In genomic region chr1:31731049-31731565, GRCh38 we compare ENCODE assay signal across 23 cellular contexts.
"Had no signal": no experiment of that assay in that cellular context is flagged by ENCODE, and none has a peak within 500 bp of the region (broad histone marks: within the 10 kb centered on the region; RNA-seq: fewer than 3 reads in every experiment).

No MANE protein-coding gene starts in this region.

- H3K4me2 ChIP-seq: neural progenitor cell had no signal

- ATAC-seq: natural killer cell; pancreas; right cardiac atrium; stimulated activated effector memory CD8-positive, alpha-beta T cell treated with anti-CD3 and anti-CD28 coated beads, Interleukin-12 subunit alpha, Interleukin-12 subunit beta, amount 100 ng/mL, for 72 hours had no signal

- H3K27me3 ChIP-seq: neural progenitor cell, pancreas, sigmoid colon, spleen, suprapubic skin, tibial nerve, uterus had no signal

- H2AFZ ChIP-seq: neural progenitor cell had no signal

- H3K27ac ChIP-seq: left ventricle myocardium inferior, neural progenitor cell, pancreas, prostate gland, sigmoid colon, spleen, suprapubic skin, tibial nerve, uterus had no signal

- DNase-seq: hypothalamus; immature natural killer cell; islet precursor cell; left ventricle myocardium inferior; mesendoderm; naive B cell; natural killer cell; nephron progenitor cell; pancreas; retina; sigmoid colon; small intestine; spleen; stimulated activated CD4-positive, alpha-beta T cell treated with anti-CD3 and anti-CD28 coated beads, Interleukin-4, amount 100 ng/mL, for 24 hours; stimulated activated naive CD4-positive, alpha-beta T cell; uterus had no signal

- H3K9me3 ChIP-seq: left ventricle myocardium inferior, pancreas, prostate gland, sigmoid colon, spleen, suprapubic skin, tibial nerve, uterus had no signal

- H3K4me3 ChIP-seq: left ventricle myocardium inferior, lung, neural progenitor cell, pancreas, prostate gland, sigmoid colon, spleen, suprapubic skin, tibial nerve, uterus had no signal

- H3K36me3 ChIP-seq: left ventricle myocardium inferior, neural progenitor cell, pancreas, prostate gland, sigmoid colon, spleen, suprapubic skin, tibial nerve, uterus had no signal

- H3K4me1 ChIP-seq: left ventricle myocardium inferior, neural progenitor cell, pancreas, prostate gland, tibial nerve, uterus had no signal
